In the genomic region with DNA sequence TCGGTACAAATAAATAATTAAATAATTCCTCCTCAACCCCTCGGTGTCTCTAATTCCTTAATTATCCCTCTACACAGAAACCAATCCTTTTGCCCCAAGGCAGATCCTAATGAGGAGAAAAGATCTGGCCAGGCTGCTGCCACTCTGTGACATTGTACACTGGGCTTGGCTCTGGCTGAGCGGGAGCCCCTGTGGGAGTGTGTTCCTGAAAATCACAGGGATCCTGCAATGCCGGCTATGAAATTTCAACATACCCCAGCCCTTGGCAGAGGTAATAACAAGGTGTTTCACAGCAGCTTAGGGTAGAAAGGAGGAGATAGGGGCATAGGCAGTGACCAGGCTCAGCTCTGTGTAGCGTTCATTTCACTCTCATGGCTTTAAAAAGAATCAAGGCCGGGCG, we compare ENCODE assay signal across 19 cellular contexts.
"Had no signal": no experiment of that assay in that cellular context is flagged by ENCODE, and none has a peak within 500 bp of the region (broad histone marks: within the 10 kb centered on the region; RNA-seq: fewer than 3 reads in every experiment).

No MANE protein-coding gene starts in this region.

- H3K4me1 Mint-ChIP-seq: activated CD4-positive, alpha-beta T cell treated with anti-CD3 and anti-CD28 coated beads, Interleukin-2, amount 10 ng/mL, durations not matched to agents 7 days and 5 days; activated naive CD8-positive, alpha-beta T cell treated with anti-CD3 and anti-CD28 coated beads, Interleukin-2, amount 10 ng/mL, durations not matched to agents 7 days and 5 days had no signal

- H3K4me1 ChIP-seq: pancreas had no signal

- H3K27ac ChIP-seq: gastroesophageal sphincter, heart right ventricle, pancreas, tibial nerve, vagina had no signal

- H3K4me3 ChIP-seq: gastroesophageal sphincter, heart right ventricle, pancreas, tibial nerve, vagina had no signal

- DNase-seq: activated CD4-positive, alpha-beta T cell treated with anti-CD3 and anti-CD28 coated beads, Interleukin-2, amount 10 ng/mL, durations not matched to agents 7 days and 5 days; activated CD8-positive, alpha-beta memory T cell treated with anti-CD3 and anti-CD28 coated beads for 24 hours; activated naive CD4-positive, alpha-beta T cell; activated naive CD8-positive, alpha-beta T cell treated with anti-CD3 and anti-CD28 coated beads, Interleukin-2, amount 10 ng/mL, durations not matched to agents 7 days and 5 days; cerebellar nuclear complex; effector memory CD8-positive, alpha-beta T cell; heart right ventricle; left colon; mammary epithelial cell; natural killer cell; pancreas; stimulated activated CD4-positive, alpha-beta T cell treated with anti-CD3 and anti-CD28 coated beads, Interleukin-15, amount 100 ng/mL, for 24 hours; stimulated activated CD4-positive, alpha-beta T cell treated with anti-CD3 and anti-CD28 coated beads, Interleukin-4, amount 100 ng/mL, for 1 hour; stimulated activated naive CD4-positive, alpha-beta T cell; substantia nigra had no signal

- H3K27ac Mint-ChIP-seq: activated CD4-positive, alpha-beta T cell treated with anti-CD3 and anti-CD28 coated beads, Interleukin-2, amount 10 ng/mL, durations not matched to agents 7 days and 5 days; activated naive CD8-positive, alpha-beta T cell treated with anti-CD3 and anti-CD28 coated beads, Interleukin-2, amount 10 ng/mL, durations not matched to agents 7 days and 5 days; dendritic cell treated with granulocyte-macrophage colony-stimulating factor and Interleukin-4, amounts not matched to agents 40 ng/mL and 50 ng/mL, for 4 days; effector memory CD8-positive, alpha-beta T cell; natural killer cell had no signal

- H3K9me3 Mint-ChIP-seq: natural killer cell had no signal

- H3K27me3 ChIP-seq: gastroesophageal sphincter, heart right ventricle, pancreas, tibial nerve, vagina had no signal

- H3K9me3 ChIP-seq: pancreas, vagina had no signal

- ATAC-seq: effector memory CD8-positive, alpha-beta T cell; gastroesophageal sphincter; heart right ventricle; left colon; natural killer cell; pancreas had no signal

- H3K4me3 Mint-ChIP-seq: activated CD4-positive, alpha-beta T cell treated with anti-CD3 and anti-CD28 coated beads, Interleukin-2, amount 10 ng/mL, durations not matched to agents 7 days and 5 days; activated naive CD8-positive, alpha-beta T cell treated with anti-CD3 and anti-CD28 coated beads, Interleukin-2, amount 10 ng/mL, durations not matched to agents 7 days and 5 days; dendritic cell treated with granulocyte-macrophage colony-stimulating factor and Interleukin-4, amounts not matched to agents 40 ng/mL and 50 ng/mL, for 4 days; effector memory CD8-positive, alpha-beta T cell; natural killer cell had no signal

- H3K27me3 Mint-ChIP-seq: activated CD4-positive, alpha-beta T cell treated with anti-CD3 and anti-CD28 coated beads, Interleukin-2, amount 10 ng/mL, durations not matched to agents 7 days and 5 days; activated naive CD8-positive, alpha-beta T cell treated with anti-CD3 and anti-CD28 coated beads, Interleukin-2, amount 10 ng/mL, durations not matched to agents 7 days and 5 days; dendritic cell treated with granulocyte-macrophage colony-stimulating factor and Interleukin-4, amounts not matched to agents 40 ng/mL and 50 ng/mL, for 4 days; effector memory CD8-positive, alpha-beta T cell had no signal
